In the genomic region with DNA sequence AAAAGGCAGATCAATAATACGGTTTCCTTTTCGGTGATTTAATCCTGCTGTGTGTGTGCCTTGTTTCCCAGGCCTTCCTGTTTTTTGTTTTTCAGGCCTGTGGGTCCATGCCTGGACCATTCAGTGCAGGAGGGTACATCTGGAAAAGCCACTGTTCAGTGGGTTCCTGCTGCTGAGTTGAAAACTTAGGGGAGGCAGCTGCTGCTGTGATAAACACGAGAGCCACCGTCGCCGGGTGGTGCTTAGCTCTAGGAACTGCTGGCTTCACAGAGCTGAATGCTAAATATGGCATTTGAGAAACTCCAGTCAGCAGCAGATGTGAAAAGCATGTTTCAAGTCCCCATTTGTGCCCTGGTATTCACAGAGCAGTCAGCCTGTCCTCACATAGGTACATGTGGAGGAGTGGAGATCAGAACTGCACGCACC, we compare ENCODE assay signal across 26 cellular contexts. TPM values are rescaled to one million over a fixed set of nuclear protein-coding genes. Genes with fewer than 3 reads are reported as not detected.
A peak's percentile ranks its signal among the peaks of the same experiment; 100 is the strongest.
DNase-seq lines count a peak whose midpoint lies in the region; FAIRE-seq and TF ChIP-seq lines count a peak whose summit lies in the region.
"Had no signal": no experiment of that assay in that cellular context is flagged by ENCODE, and none has a peak within 500 bp of the region (broad histone marks: within the 10 kb centered on the region; RNA-seq: fewer than 3 reads in every experiment).

No MANE protein-coding gene starts in this region.

- no TSS peak for BruUV-seq in mammary epithelial cell (replicated peaks; lab: Mats Ljungman, UMichigan)

- in situ Hi-C loops in mammary epithelial cell (cut with MboI; ENCODE audit: low sequenced_read_pairs in 2 of 2) = no loop called here

- H3K36me3 Mint-ChIP-seq in endothelial cell (ENCODE audit: low read depth, unreplicated experiment) (peaks cover 14% of the 10 kb centered on the region), neural crest cell (ENCODE audit: low read depth) (peaks cover 11% of the 10 kb centered on the region)

- intact Hi-C loops in breast epithelium (cut with DNase I; ENCODE audit: low total_unique reads) (no loop called here), mammary epithelial cell (cut with micrococcal nuclease) (no loop called here)

- H3K27ac Mint-ChIP-seq in endothelial cell (ENCODE audit: unreplicated experiment) = peak overlapping the region; percentile 53
- no peak overlapping the region for H3K27ac Mint-ChIP-seq in neural crest cell (ENCODE audit: unreplicated experiment)
- H3K27ac Mint-ChIP-seq: activated CD4-positive, alpha-beta T cell treated with anti-CD3 and anti-CD28 coated beads, Interleukin-2, amount 10 ng/mL, durations not matched to agents 7 days and 5 days; HFFc6 had no signal

- H3K4me3 ChIP-seq in breast epithelium (no peak overlapping the region), mammary epithelial cell (replicated peaks in 1 of 3; ENCODE audit: insufficient read depth in 1 of 3, low read depth in 2 of 3, low read length in 3 of 3) (no peak overlapping the region)

- H3K27me3 ChIP-seq in breast epithelium (no peaks in the 10 kb centered on the region), mammary epithelial cell (ENCODE audit: insufficient read depth, low read length) (no peaks in the 10 kb centered on the region)
- H3K27me3 ChIP-seq: BE2C had no signal

- peaks cover 9% of the 10 kb centered on the region for H3K4me1 Mint-ChIP-seq in endothelial cell (ENCODE audit: unreplicated experiment)
- H3K4me1 Mint-ChIP-seq in neural crest cell = peaks cover 10% of the 10 kb centered on the region
- H3K4me1 Mint-ChIP-seq: activated CD4-positive, alpha-beta T cell treated with anti-CD3 and anti-CD28 coated beads, Interleukin-2, amount 10 ng/mL, durations not matched to agents 7 days and 5 days; central memory CD8-positive, alpha-beta T cell had no signal

- peak overlapping the region; percentile 30 to 46 for H3K27ac ChIP-seq in breast epithelium
- no peak overlapping the region for H3K27ac ChIP-seq in mammary epithelial cell (ENCODE audit: insufficient read depth, low read depth, low read length)
- H3K27ac ChIP-seq in temporal lobe (ENCODE audit: low read depth, low read length) = peak overlapping the region; percentile 63
- H3K27ac ChIP-seq: RWPE1 had no signal

- H3K27me3 Mint-ChIP-seq in endothelial cell (ENCODE audit: unreplicated experiment) (peaks cover 10% of the 10 kb centered on the region), neural crest cell (ENCODE audit: low read depth) (no peaks in the 10 kb centered on the region)
- H3K27me3 Mint-ChIP-seq: activated CD4-positive, alpha-beta T cell treated with anti-CD3 and anti-CD28 coated beads, Interleukin-2, amount 10 ng/mL, durations not matched to agents 7 days and 5 days had no signal

- no peak for FAIRE-seq in RCC 7860 (lab: Jason Lieb, UNC)
- FAIRE-seq: GM18507 had no signal

- no peaks in the 10 kb centered on the region for H3K9me3 Mint-ChIP-seq in endothelial cell (ENCODE audit: unreplicated experiment)
- H3K9me3 Mint-ChIP-seq in neural crest cell = no peaks in the 10 kb centered on the region
- H3K9me3 Mint-ChIP-seq: activated CD4-positive, alpha-beta T cell treated with anti-CD3 and anti-CD28 coated beads, Interleukin-2, amount 10 ng/mL, durations not matched to agents 7 days and 5 days; central memory CD8-positive, alpha-beta T cell; HFFc6 had no signal

- no peak overlapping the region for H2AFZ ChIP-seq in mammary epithelial cell (ENCODE audit: low read depth, low read length)

- dilution Hi-C loops in mammary epithelial cell (cut with HindIII; ENCODE audit: low sequenced_read_pairs) = no loop called here

- H3K4me3 Mint-ChIP-seq in endothelial cell (ENCODE audit: unreplicated experiment) (no peak overlapping the region), neural crest cell (peak overlapping the region; percentile 44)
- H3K4me3 Mint-ChIP-seq: activated CD4-positive, alpha-beta T cell treated with anti-CD3 and anti-CD28 coated beads, Interleukin-2, amount 10 ng/mL, durations not matched to agents 7 days and 5 days; central memory CD8-positive, alpha-beta T cell; HFFc6 had no signal

- TF ChIP-seq CTCF in breast epithelium (IDR thresholded peaks at IDR 0.05) = no peak
- no peak for TF ChIP-seq CTCF in mammary epithelial cell (conservative IDR thresholded peaks at IDR 0.05 in 1 of 2, IDR thresholded peaks at IDR 0.05 in 1 of 2; ENCODE audit: extremely low read depth in 1 of 2, insufficient read depth in 1 of 2, low read depth in 1 of 2, low read length in 2 of 2)
- no peak for TF ChIP-seq CTCF in endothelial cell (IDR thresholded peaks at IDR 0.05; ENCODE audit: unreplicated experiment)
- no peak for TF ChIP-seq CTCF in neural crest cell (conservative IDR thresholded peaks at IDR 0.05)

- CTCF ChIA-PET in mammary epithelial cell (lab: Charles Lee; ENCODE audit: low non-redundant PET) = no interaction called here

- no peaks in the 10 kb centered on the region for H3K79me2 ChIP-seq in mammary epithelial cell (ENCODE audit: insufficient read depth, low read length)

- H3K9me3 ChIP-seq in breast epithelium = no peaks in the 10 kb centered on the region
- no peaks in the 10 kb centered on the region for H3K9me3 ChIP-seq in mammary epithelial cell (replicated peaks; ENCODE audit: insufficient read depth, low read length)
- H3K9me3 ChIP-seq: BE2C, Caco-2 had no signal

- TF ChIP-seq POLR2A in breast epithelium (IDR thresholded peaks at IDR 0.05) = no peak

- no peaks in the 10 kb centered on the region for H4K20me1 ChIP-seq in mammary epithelial cell (ENCODE audit: insufficient read depth, low read length)

- no peak overlapping the region for H3K4me2 ChIP-seq in mammary epithelial cell (ENCODE audit: insufficient read depth, low read depth, low read length)

- DNase-seq in breast epithelium (ENCODE audit: low spot score in 2 of 2) (no peak), mammary epithelial cell (no peak), endothelial cell (ENCODE audit: low spot score) (no peak), neural crest cell (ENCODE audit: low read depth, low spot score) (no peak), SIG-M5 (lab: John Stamatoyannopoulos, UW) (no peak), RCC 7860 (ENCODE audit: low spot score) (no peak), NCI-H226 (no peak)
- DNase-seq: activated CD4-positive, alpha-beta T cell treated with anti-CD3 and anti-CD28 coated beads, Interleukin-2, amount 10 ng/mL, durations not matched to agents 7 days and 5 days; activated gamma-delta T cell; amniotic stem cell; BE2C; Caco-2; HFFc6; IMR-90; left colon; NCI-H1694 treated with DMSO at 0.1 percent for 48 hours; NCI-H2227 treated with DMSO at 0.1 percent for 48 hours; NK-92 treated with Interleukin-12 subunit alpha and Interleukin-12 subunit beta, amount 100 ng/mL, for 24 hours; nucleus accumbens; stimulated activated CD4-positive, alpha-beta T cell treated with anti-CD3 and anti-CD28 coated beads, Interleukin-2, amount 100 ng/mL, for 24 hours; stimulated activated naive CD8-positive, alpha-beta T cell treated with anti-CD3 and anti-CD28 coated beads, Interleukin-15, Interleukin-2, amounts not matched to agents 100 U/mL and 50 U/mL, for 24 hours; SW 1271 had no signal

- no peak overlapping the region for H3K9ac ChIP-seq in mammary epithelial cell (ENCODE audit: insufficient read depth, low read length)

- whole genome bisulfite sequencing in mammary epithelial cell (ENCODE audit: low coverage, missing lambda C conversion rate) = 37% methylated on average over 4 of the region's 7 CpGs

- H3K4me1 ChIP-seq in breast epithelium (no peaks in the 10 kb centered on the region), mammary epithelial cell (ENCODE audit: insufficient read depth, low read length) (peaks cover 4% of the 10 kb centered on the region)

- no peaks in the 10 kb centered on the region for H3K36me3 ChIP-seq in breast epithelium
- H3K36me3 ChIP-seq in mammary epithelial cell (ENCODE audit: insufficient read depth, low read length) = peaks cover 2% of the 10 kb centered on the region
- H3K36me3 ChIP-seq: BE2C had no signal

RNA-seq across cellular contexts. Expression of a gene that starts 44.0 kb away (rescaled TPM):
- total RNA-seq in breast epithelium = 100 to 1,000 TPM in 2 of 3 donors, 10 to 100 TPM in 1; 32.0 to 319 (median 115) TPM
- total RNA-seq in mammary epithelial cell = 1 to 10 TPM in 1 of 2 donors, under 1 TPM in 1; 0.82 to 4.3 TPM
- polyA plus RNA-seq in mammary epithelial cell = 0.31 TPM
- polyA minus RNA-seq in mammary epithelial cell = 4.4 TPM
- total RNA-seq in endothelial cell (ENCODE audit: unreplicated experiment) = 1.7 TPM
- 3.1 and 3.5 TPM in 2 replicates for total RNA-seq in neural crest cell
- 14.0 TPM for total RNA-seq in temporal lobe
